ENCODE assay signal across 15 cellular contexts in the genomic region with DNA sequence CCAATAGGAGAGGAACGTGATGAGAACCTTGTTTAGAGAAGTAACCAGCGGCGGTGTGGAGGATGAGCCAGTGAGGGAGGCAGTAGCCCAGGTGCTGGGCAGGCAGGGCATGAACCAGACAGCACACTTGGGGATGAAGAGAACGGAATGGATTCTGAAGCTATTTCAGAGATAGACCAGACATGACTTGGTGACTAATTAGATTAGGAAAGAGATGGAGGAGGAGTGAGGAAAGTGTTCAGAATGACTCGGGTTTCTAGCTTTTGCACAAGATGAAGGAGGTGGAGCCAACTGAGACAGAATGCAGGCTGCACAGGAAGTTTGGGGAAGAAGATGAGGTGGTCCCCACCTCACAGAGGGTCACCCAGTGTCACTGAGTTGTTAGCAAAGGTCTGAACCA. TPM values are rescaled to one million over a fixed set of nuclear protein-coding genes. Genes with fewer than 3 reads are reported as not detected.
A peak's percentile ranks its signal among the peaks of the same experiment; 100 is the strongest.
DNase-seq lines count a peak whose midpoint lies in the region; ATAC-seq and TF ChIP-seq lines count a peak whose summit lies in the region.
"Had no signal": no experiment of that assay in that cellular context is flagged by ENCODE, and none has a peak within 500 bp of the region (broad histone marks: within the 10 kb centered on the region; RNA-seq: fewer than 3 reads in every experiment).

No MANE protein-coding gene starts in this region.

- peaks cover 7% of the 10 kb centered on the region for H3K36me3 ChIP-seq in DND-41 (ENCODE audit: insufficient read depth, low read length)
- H3K36me3 ChIP-seq in trophoblast cell (ENCODE audit: control insufficient read depth in 1 of 2, insufficient read depth in 2 of 2, low read length in 2 of 2): peaks cover 0 to 7% of the 10 kb centered on the region in 2 experiments

- peak overlapping the region; percentile 52 for H3K18ac ChIP-seq in trophoblast cell (ENCODE audit: low read length)

- H3K79me1 ChIP-seq in trophoblast cell (ENCODE audit: low read length): peaks cover 49% of the 10 kb centered on the region

- no peak overlapping the region for H2BK120ac ChIP-seq in trophoblast cell (ENCODE audit: insufficient read depth, low read length, poor library complexity)

- peaks cover 95% of the 10 kb centered on the region for H3K79me2 ChIP-seq in DND-41 (ENCODE audit: insufficient read depth, low read length)
- H3K79me2 ChIP-seq in trophoblast cell (ENCODE audit: control insufficient read depth, insufficient read depth, low read length, poor library complexity): peaks cover 14% of the 10 kb centered on the region

- WGBS in trophoblast cell (ENCODE audit: extremely low coverage, insufficient coverage, insufficient read length): no CpG with 5 or more reads among the region's 5 CpGs

- H3K27me3 ChIP-seq in DND-41 (ENCODE audit: insufficient read depth, low read length, poor library complexity) (no peaks in the 10 kb centered on the region), trophoblast cell (ENCODE audit: insufficient read depth, low read length) (no peaks in the 10 kb centered on the region)
- H3K27me3 ChIP-seq: dorsolateral prefrontal cortex had no signal

- no peak for ATAC-seq in DND-41 (ENCODE audit: insufficient read depth, low read depth)
- no peak for ATAC-seq in HG02759 (IDR thresholded peaks at IDR 0.05; ENCODE audit: unreplicated experiment)
- ATAC-seq: activated CD8-positive, alpha-beta T cell treated with anti-CD3 and anti-CD28 coated beads for 36 hours; stimulated activated naive CD8-positive, alpha-beta T cell treated with anti-CD3 and anti-CD28 coated beads, Interleukin-15, Interleukin-2, amounts not matched to agents 100 U/mL and 50 U/mL, for 24 hours had no signal

- H3K27ac ChIP-seq in DND-41 (ENCODE audit: low read length) (peak overlapping the region; percentile 8; the same call in 1 of the 2 replicates), caudate nucleus (ENCODE audit: low read depth, low read length) (peak overlapping the region; percentile 18), trophoblast cell (ENCODE audit: low read depth, low read length) (peak overlapping the region; percentile 61)

- H4K91ac ChIP-seq in trophoblast cell (ENCODE audit: low read depth, low read length): peak overlapping the region; percentile 91

- no peak overlapping the region for H2AK5ac ChIP-seq in trophoblast cell (ENCODE audit: low read length)

- peak overlapping the region; percentile 30 for H2BK12ac ChIP-seq in trophoblast cell (ENCODE audit: low read length)

- H4K20me1 ChIP-seq in DND-41 (ENCODE audit: insufficient read depth, low read length): peaks cover 43% of the 10 kb centered on the region

- H3K9me3 ChIP-seq in DND-41 (ENCODE audit: insufficient read depth, low read length, severe bottlenecking) (no peaks in the 10 kb centered on the region), trophoblast cell (ENCODE audit: insufficient read depth, low read depth, low read length) (no peaks in the 10 kb centered on the region)

- TF ChIP-seq CTCF in DND-41 (IDR thresholded peaks at IDR 0.05; ENCODE audit: borderline replicate concordance, extremely low read depth, low read length, poor library complexity, severe bottlenecking): no peak

- H3K4ac ChIP-seq in trophoblast cell (ENCODE audit: low read depth, low read length): peak overlapping the region; percentile 76

- H3K4me3 ChIP-seq in DND-41 (ENCODE audit: low read depth in 1 of 2, low read length in 2 of 2) (no peak overlapping the region), trophoblast cell (ENCODE audit: low read depth, low read length) (no peak overlapping the region)

- no peak overlapping the region for H4K8ac ChIP-seq in trophoblast cell (ENCODE audit: low read depth, low read length)

- H2AFZ ChIP-seq in DND-41 (ENCODE audit: low read depth, low read length) (no peak overlapping the region), trophoblast cell (ENCODE audit: insufficient read depth, low read length, poor library complexity) (no peak overlapping the region)

- H3K4me2 ChIP-seq in DND-41 (ENCODE audit: insufficient read depth, low read length) (no peak overlapping the region), trophoblast cell (ENCODE audit: low read length) (no peak overlapping the region)

- H2BK5ac ChIP-seq in trophoblast cell (ENCODE audit: low read depth, low read length, poor library complexity): peak overlapping the region; percentile 74

- H3K9ac ChIP-seq in DND-41 (ENCODE audit: low read depth, low read length): no peak overlapping the region
- H3K9ac ChIP-seq in trophoblast cell (ENCODE audit: low read length): no peak overlapping the region

- no peak for DNase-seq in DND-41
- DNase-seq in NOMO-1 treated with dmso at 0.1 percent for 144 hours (lab: John Stamatoyannopoulos, UW; ENCODE audit: unreplicated experiment): peak; percentile 57
- peak in 7 of 61 donors; percentile 3 to 61 (median 21) for DNase-seq in caudate nucleus (lab: John Stamatoyannopoulos, UW)
- DNase-seq in trophoblast cell: peak; percentile 35 to 72
- no peak for DNase-seq in COR-L47 (lab: John Stamatoyannopoulos, UW)
- DNase-seq in DMS153 treated with DMSO at 0.1 percent for 48 hours (lab: John Stamatoyannopoulos, UW; ENCODE audit: unreplicated experiment): no peak
- no peak for DNase-seq in D341Med (ENCODE audit: low spot score)
- DNase-seq: activated CD8-positive, alpha-beta T cell treated with anti-CD3 and anti-CD28 coated beads for 36 hours; DMS 273 treated with DMSO at 0.1 percent for 48 hours; dorsolateral prefrontal cortex; NCI-H446 treated with DMSO at 0.1 percent for 48 hours; stimulated activated naive CD8-positive, alpha-beta T cell treated with anti-CD3 and anti-CD28 coated beads, Interleukin-15, Interleukin-2, amounts not matched to agents 100 U/mL and 50 U/mL, for 24 hours; T-helper 1 cell had no signal

- H3K23ac ChIP-seq in trophoblast cell (ENCODE audit: low read length): no peak overlapping the region

- peak overlapping the region; percentile 45 for H3K14ac ChIP-seq in trophoblast cell (ENCODE audit: low read length)

- H4K12ac ChIP-seq in trophoblast cell (ENCODE audit: low read depth, low read length): no peak overlapping the region

- peaks cover 30% of the 10 kb centered on the region for H3K4me1 ChIP-seq in DND-41 (ENCODE audit: insufficient read depth, low read length)
- peaks cover 27 to 60% of the 10 kb centered on the region in 2 experiments for H3K4me1 ChIP-seq in trophoblast cell (ENCODE audit: control insufficient read depth in 1 of 2, insufficient read depth in 2 of 2, low read length in 2 of 2)

RNA-seq across cellular contexts. Expression of gene PEF1, which starts 5.1 kb away (rescaled TPM):
- 66.7 and 70.3 TPM in 2 replicates for polyA plus RNA-seq in trophoblast cell (2013)

RNA-seq across cellular contexts. Expression of gene HCRTR1, which starts 22.1 kb away (rescaled TPM):
- polyA plus RNA-seq in trophoblast cell (2013): 1.4 and 1.5 TPM in 2 replicates
- polyA plus RNA-seq: IgD-negative memory B cell had no signal

Comparison
In these comparisons a context has a peak if more than half of its experiments do, and no peak if none do; other contexts are left out.
1. DNase-seq: peak in NOMO-1 treated with dmso at 0.1 percent for 144 hours (single experiment) and trophoblast cell (2 of 2); none in DND-41 (single experiment), COR-L47 (single experiment), DMS153 treated with DMSO at 0.1 percent for 48 hours (single experiment) and D341Med (single experiment).
2. H3K27ac ChIP-seq: peak in every context shown above with its lines; median percentile 61 in trophoblast cell; 18 in caudate nucleus; 8 in DND-41.